Comparison of ENCODE assay signal across 8 cellular contexts in genomic region chr2:207624170-207625013, GRCh38. TPM values are rescaled to one million over a fixed set of nuclear protein-coding genes. Genes with fewer than 3 reads are reported as not detected.
A peak's percentile ranks its signal among the peaks of the same experiment; 100 is the strongest.
DNase-seq lines count a peak whose midpoint lies in the region; FAIRE-seq and TF ChIP-seq lines count a peak whose summit lies in the region.

No MANE protein-coding gene starts in this region.

- H3K9me2 ChIP-seq in MM.1S (replicated peaks; ENCODE audit: insufficient read depth, low read length) = no peaks in the 10 kb centered on the region

- H3K4me1 ChIP-seq in HEK293 (ENCODE audit: control insufficient read depth, insufficient read depth, low read length) (0 out of 2 replicates have a peak, but pooled peaks cover 3% of the 10 kb centered on the region), MM.1S (ENCODE audit: low read length) (0 out of 2 replicates have a peak, but pooled peaks cover 4% of the 10 kb centered on the region)

- peak; percentile 41 for DNase-seq in GM12892 (ENCODE audit: insufficient read length)
- DNase-seq in MM.1S = peak; percentile 75
- peak; percentile 32 for DNase-seq in T-helper 22 cell (ENCODE audit: low read depth)
- DNase-seq in astrocyte of the spinal cord (ENCODE audit: low read depth, low spot score) = peak; percentile 77
- DNase-seq in hypothalamus (lab: John Stamatoyannopoulos, UW) = peak in 39 of 51 donors; percentile 7 to 85 (median 57)
- DNase-seq in retinal pigment epithelial cell (ENCODE audit: low read depth) = no peak
- DNase-seq in NCI-H128 (lab: John Stamatoyannopoulos, UW; ENCODE audit: unreplicated experiment) = no peak

- no peaks in the 10 kb centered on the region for H4K20me1 ChIP-seq in MM.1S (ENCODE audit: insufficient read depth, low read length)

- POLR2A ChIA-PET in HEK293 (lab: Yijun Ruan, JAX) = interaction anchor here (0.6 to 3.0 kb wide), 12 partner anchors 8 to 458 kb away, joined by 3 to 38 read pairs (median 4); partner anchors contain the start of genes CCNYL1, CREB1, KLF7 and PLEKHM3

- H3K4me2 ChIP-seq in MM.1S (ENCODE audit: low read depth, low read length) = peak overlapping the region; percentile 75

- TF ChIP-seq POLR2A in GM12892 (IDR thresholded peaks at IDR 0.05; ENCODE audit: low read depth, low read length) = no peak; the same call in none of the 2 replicates

- peaks cover 7% of the 10 kb centered on the region for H3K79me2 ChIP-seq in MM.1S (ENCODE audit: low read length)

- H3K9me3 ChIP-seq in HEK293 (ENCODE audit: control insufficient read depth, insufficient read depth, low read depth, low read length) = no peaks in the 10 kb centered on the region
- no peaks in the 10 kb centered on the region for H3K9me3 ChIP-seq in MM.1S (replicated peaks; ENCODE audit: insufficient read depth, low read length)

- H3K4me3 ChIP-seq in HEK293 (ENCODE audit: low read depth, low read length) = peak overlapping the region; percentile 81
- peak overlapping the region; percentile 80 for H3K4me3 ChIP-seq in MM.1S (ENCODE audit: low read length)
- peak overlapping the region; percentile 64 for H3K4me3 ChIP-seq in astrocyte of the spinal cord (ENCODE audit: low read depth, low read length)
- peak overlapping the region; percentile 83 for H3K4me3 ChIP-seq in retinal pigment epithelial cell (ENCODE audit: low read length)

- H3K36me3 ChIP-seq in HEK293 (ENCODE audit: control insufficient read depth in 2 of 2, insufficient read depth in 1 of 2, low read length in 2 of 2) (peaks cover 15 to 38% of the 10 kb centered on the region in 2 experiments), MM.1S (replicated peaks; ENCODE audit: insufficient read depth, low read length) (no peaks in the 10 kb centered on the region)

- in situ Hi-C loops in astrocyte of the spinal cord (cut with HindIII; ENCODE audit: low sequenced_read_pairs) = no loop called here

- CTCF ChIA-PET in HEK293 (lab: Yijun Ruan, JAX) = interaction anchor here (0.6 to 1.9 kb wide), 7 partner anchors 15 to 858 kb away, joined by 3 to 10 read pairs (median 3); no protein-coding TSS in a partner anchor

- peak overlapping the region; percentile 88 for H3K27ac ChIP-seq in HEK293 (ENCODE audit: extremely low read depth, low read depth, low read length)
- H3K27ac ChIP-seq in MM.1S (ENCODE audit: low read length) = peak overlapping the region; percentile 94

- peak; percentile 74 for FAIRE-seq in GM12892 (lab: Jason Lieb, UNC)

- peak overlapping the region; percentile 89 for H3K9ac ChIP-seq in MM.1S (ENCODE audit: low read length)

- H3K27me3 ChIP-seq in MM.1S (replicated peaks; ENCODE audit: insufficient read depth, low read length) = no peaks in the 10 kb centered on the region

- peak overlapping the region; percentile 99 for H2AFZ ChIP-seq in MM.1S (ENCODE audit: low read length)

- H3F3A ChIP-seq in MM.1S (ENCODE audit: insufficient read depth, low read length) = peaks cover 41% of the 10 kb centered on the region

- no peak for TF ChIP-seq CTCF in HEK293 (tag by site-specific recombination; IDR thresholded peaks at IDR 0.05)
- TF ChIP-seq CTCF in MM.1S (IDR thresholded peaks at IDR 0.05; ENCODE audit: low read length) = no peak
- TF ChIP-seq CTCF in astrocyte of the spinal cord (IDR thresholded peaks at IDR 0.05; ENCODE audit: low read depth, low read length) = no peak
- TF ChIP-seq CTCF in retinal pigment epithelial cell (conservative IDR thresholded peaks at IDR 0.05; ENCODE audit: low read depth, low read length) = no peak

TF ChIP-seq in HEK293, 187 proteins besides CTCF, POLR2A, EP300 and RAD21 (continues in another document):
- peak; percentile 73 for TF ChIP-seq ZNF341 (tag by site-specific recombination; IDR thresholded peaks at IDR 0.05; ENCODE audit: low read depth)
- no peak for TF ChIP-seq KLF9 (tag by site-specific recombination; IDR thresholded peaks at IDR 0.05; ENCODE audit: low read depth)
- TF ChIP-seq ZNF544 (tag by site-specific recombination; IDR thresholded peaks at IDR 0.05) = no peak
- TF ChIP-seq, protein P1, sequence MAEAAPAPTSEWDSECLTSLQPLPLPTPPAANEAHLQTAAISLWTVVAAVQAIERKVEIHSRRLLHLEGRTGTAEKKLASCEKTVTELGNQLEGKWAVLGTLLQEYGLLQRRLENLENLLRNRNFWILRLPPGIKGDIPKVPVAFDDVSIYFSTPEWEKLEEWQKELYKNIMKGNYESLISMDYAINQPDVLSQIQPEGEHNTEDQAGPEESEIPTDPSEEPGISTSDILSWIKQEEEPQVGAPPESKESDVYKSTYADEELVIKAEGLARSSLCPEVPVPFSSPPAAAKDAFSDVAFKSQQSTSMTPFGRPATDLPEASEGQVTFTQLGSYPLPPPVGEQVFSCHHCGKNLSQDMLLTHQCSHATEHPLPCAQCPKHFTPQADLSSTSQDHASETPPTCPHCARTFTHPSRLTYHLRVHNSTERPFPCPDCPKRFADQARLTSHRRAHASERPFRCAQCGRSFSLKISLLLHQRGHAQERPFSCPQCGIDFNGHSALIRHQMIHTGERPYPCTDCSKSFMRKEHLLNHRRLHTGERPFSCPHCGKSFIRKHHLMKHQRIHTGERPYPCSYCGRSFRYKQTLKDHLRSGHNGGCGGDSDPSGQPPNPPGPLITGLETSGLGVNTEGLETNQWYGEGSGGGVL (tag by site-specific recombination; IDR thresholded peaks at IDR 0.05) = no peak
- no peak for TF ChIP-seq KLF1 (tag by site-specific recombination; IDR thresholded peaks at IDR 0.05)
- no peak for TF ChIP-seq ZNF274 (IDR thresholded peaks at IDR 0.05; ENCODE audit: low read length)
- no peak for TF ChIP-seq ZNF274 (tag by site-specific recombination; IDR thresholded peaks at IDR 0.05; ENCODE audit: borderline replicate concordance)
- TF ChIP-seq KLF8 (tag by site-specific recombination; IDR thresholded peaks at IDR 0.05) = no peak
- no peak for TF ChIP-seq ZNF133 (tag by site-specific recombination; IDR thresholded peaks at IDR 0.05)
- TF ChIP-seq TCF7L2 (IDR thresholded peaks at IDR 0.05; ENCODE audit: borderline replicate concordance, low read depth, low read length) = no peak
- TF ChIP-seq ZNF624 (tag by site-specific recombination; IDR thresholded peaks at IDR 0.05) = no peak
- no peak; the same call in 1 of the 2 replicates for TF ChIP-seq ZNF391 (tag by site-specific recombination; IDR thresholded peaks at IDR 0.05; ENCODE audit: borderline replicate concordance, low read depth)
- TF ChIP-seq ZNF560 (tag by site-specific recombination; IDR thresholded peaks at IDR 0.05; ENCODE audit: borderline replicate concordance) = no peak
- 0 out of 2 replicates have a peak, but pooled peaks have one; percentile 20 for TF ChIP-seq ZBTB11 (tag by site-specific recombination; conservative IDR thresholded peaks at IDR 0.05; ENCODE audit: low read depth)
- TF ChIP-seq, protein P2, sequence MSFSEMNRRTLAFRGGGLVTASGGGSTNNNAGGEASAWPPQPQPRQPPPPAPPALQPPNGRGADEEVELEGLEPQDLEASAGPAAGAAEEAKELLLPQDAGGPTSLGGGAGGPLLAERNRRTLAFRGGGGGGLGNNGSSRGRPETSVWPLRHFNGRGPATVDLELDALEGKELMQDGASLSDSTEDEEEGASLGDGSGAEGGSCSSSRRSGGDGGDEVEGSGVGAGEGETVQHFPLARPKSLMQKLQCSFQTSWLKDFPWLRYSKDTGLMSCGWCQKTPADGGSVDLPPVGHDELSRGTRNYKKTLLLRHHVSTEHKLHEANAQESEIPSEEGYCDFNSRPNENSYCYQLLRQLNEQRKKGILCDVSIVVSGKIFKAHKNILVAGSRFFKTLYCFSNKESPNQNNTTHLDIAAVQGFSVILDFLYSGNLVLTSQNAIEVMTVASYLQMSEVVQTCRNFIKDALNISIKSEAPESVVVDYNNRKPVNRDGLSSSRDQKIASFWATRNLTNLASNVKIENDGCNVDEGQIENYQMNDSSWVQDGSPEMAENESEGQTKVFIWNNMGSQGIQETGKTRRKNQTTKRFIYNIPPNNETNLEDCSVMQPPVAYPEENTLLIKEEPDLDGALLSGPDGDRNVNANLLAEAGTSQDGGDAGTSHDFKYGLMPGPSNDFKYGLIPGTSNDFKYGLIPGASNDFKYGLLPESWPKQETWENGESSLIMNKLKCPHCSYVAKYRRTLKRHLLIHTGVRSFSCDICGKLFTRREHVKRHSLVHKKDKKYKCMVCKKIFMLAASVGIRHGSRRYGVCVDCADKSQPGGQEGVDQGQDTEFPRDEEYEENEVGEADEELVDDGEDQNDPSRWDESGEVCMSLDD (tag by site-specific recombination; IDR thresholded peaks at IDR 0.05) = peak; percentile 35
- peak; percentile 68 for TF ChIP-seq ZBTB20 (tag by site-specific recombination; IDR thresholded peaks at IDR 0.05)
- TF ChIP-seq ZNF600 (tag by site-specific recombination; IDR thresholded peaks at IDR 0.05) = 0 out of 2 replicates have a peak, but pooled peaks have one; percentile 22

RNA-seq across cellular contexts. Expression of gene METTL21A, which starts 0.8 kb away (rescaled TPM):
- 25.5 TPM for polyA plus RNA-seq in GM12892 (2012; ENCODE audit: missing spikeins)

Comparison
In these comparisons a context has a peak if more than half of its experiments do, and no peak if none do; other contexts are left out.
1. DNase-seq: peak in GM12892 (single experiment), MM.1S (single experiment), T-helper 22 cell (single experiment), astrocyte of the spinal cord (single experiment) and hypothalamus (39 of 51); none in retinal pigment epithelial cell (single experiment) and NCI-H128 (single experiment).
2. Peak in every context shown above with its lines, with median percentiles within 50 percentile points of each other: H3K4me3 ChIP-seq.